Comparison of ENCODE assay signal across 8 cellular contexts in the genomic region with DNA sequence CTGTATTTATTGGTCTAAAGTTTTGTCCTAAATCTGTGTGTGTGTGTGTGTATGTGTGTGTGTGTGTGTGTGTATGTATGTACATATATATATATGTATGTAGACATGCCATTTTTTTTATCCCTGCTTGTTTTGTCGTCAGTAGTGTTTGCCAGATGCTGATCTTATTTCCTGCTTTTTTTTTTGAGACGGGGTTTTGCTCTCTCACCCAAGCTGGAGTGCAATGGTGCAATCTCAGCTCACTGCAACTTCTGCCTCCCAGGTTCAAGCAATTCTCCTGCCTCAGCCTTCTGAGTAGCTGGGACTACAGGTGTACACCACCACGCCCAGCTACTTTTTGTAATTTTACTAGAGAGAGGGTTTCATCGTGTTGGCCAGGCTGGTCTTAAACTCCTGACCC. TPM values are rescaled to one million over a fixed set of nuclear protein-coding genes. Genes with fewer than 3 reads are reported as not detected.
DNase-seq lines count a peak whose midpoint lies in the region; ATAC-seq and TF ChIP-seq lines count a peak whose summit lies in the region.
"Not testable (repeated sequence)": the region's sequence is repeated elsewhere in the genome, so short reads cannot be mapped to it uniquely, and the experiment has no call there.

No MANE protein-coding gene starts in this region.

- H3K36me3 ChIP-seq in transverse colon: not testable (repeated sequence)

- not testable (repeated sequence) for H3K9me3 Mint-ChIP-seq in T-helper 2 cell treated with Interferon-gamma antibody and Interleukin-4, amounts not matched to agents 5 μg/mL and 100 μg/mL, for 36 hours; activated T-helper 17 cell treated with anti-CD3 and anti-CD28 coated beads, Interleukin-2, amount 50 U/mL, for 72 hours; natural killer cell

- not testable (repeated sequence) for TF ChIP-seq POLR2A in transverse colon (IDR thresholded peaks at IDR 0.05)

- WGBS in transverse colon (ENCODE audit: low coverage in 1 of 2), 2 donors: 19 to 34% methylated on average over 4 of the region's 4 CpGs

- ATAC-seq in activated T-helper 17 cell treated with anti-CD3 and anti-CD28 coated beads, Interleukin-2, amount 50 U/mL, for 72 hours (replicated peaks); natural killer cell: not testable (repeated sequence)
- ATAC-seq in left ventricle myocardium superior: peak; percentile 14

- peak overlapping the region; percentile 34 for H3K4me3 ChIP-seq in coronary artery
- H3K4me3 ChIP-seq in transverse colon: peak overlapping the region in 1 of 4 donors; percentile 12

- not testable (repeated sequence) for TF ChIP-seq EP300 in transverse colon (IDR thresholded peaks at IDR 0.05; ENCODE audit: low read depth)

- H3K27me3 Mint-ChIP-seq in T-helper 2 cell treated with Interferon-gamma antibody and Interleukin-4, amounts not matched to agents 5 μg/mL and 100 μg/mL, for 36 hours (ENCODE audit: low read depth); activated T-helper 17 cell treated with anti-CD3 and anti-CD28 coated beads, Interleukin-2, amount 50 U/mL, for 72 hours; natural killer cell (ENCODE audit: low read depth in 2 of 2): not testable (repeated sequence)

- H3K27ac ChIP-seq in coronary artery: not testable (repeated sequence)
- H3K27ac ChIP-seq in transverse colon: peak overlapping the region in 3 of 4 donors; percentile 37 to 48 (median 41)

- H3K9me3 ChIP-seq in transverse colon: not testable (repeated sequence)

- in situ Hi-C loops in transverse colon (cut with MboI; ENCODE audit: low pct_ligation_motif_present in 1 of 4, low pct_unique_long_range_greater_than_20kb in 1 of 4, low sequenced_read_pairs in 3 of 4): loop anchor here in 1 of 4 donors (25.0 kb wide), 1 partner anchor 674 kb away; a partner anchor contains a TSS

- peaks cover 70% of the 10 kb centered on the region for H3K4me1 Mint-ChIP-seq in T-helper 2 cell treated with Interferon-gamma antibody and Interleukin-4, amounts not matched to agents 5 μg/mL and 100 μg/mL, for 36 hours (ENCODE audit: low read depth)
- H3K4me1 Mint-ChIP-seq in activated T-helper 17 cell treated with anti-CD3 and anti-CD28 coated beads, Interleukin-2, amount 50 U/mL, for 72 hours: peaks cover 42% of the 10 kb centered on the region
- peaks cover 73 to 86% of the 10 kb centered on the region in 2 donors for H3K4me1 Mint-ChIP-seq in natural killer cell

- intact Hi-C loops in left ventricle myocardium superior (cut with micrococcal nuclease) (loop anchor here (10.0 kb wide), 1 partner anchor 89 kb away; no protein-coding TSS in a partner anchor), natural killer cell (cut with micrococcal nuclease) (loop anchor here (10.0 kb wide), 1 partner anchor 1201 kb away; no protein-coding TSS in a partner anchor), transverse colon (cut with DNase I; ENCODE audit: low total_unique reads) (loop anchor here (10.0 kb wide), 1 partner anchor 1351 kb away; a partner anchor contains a TSS)

- peak overlapping the region; percentile 56 for H3K27ac Mint-ChIP-seq in T-helper 2 cell treated with Interferon-gamma antibody and Interleukin-4, amounts not matched to agents 5 μg/mL and 100 μg/mL, for 36 hours
- H3K27ac Mint-ChIP-seq in activated T-helper 17 cell treated with anti-CD3 and anti-CD28 coated beads, Interleukin-2, amount 50 U/mL, for 72 hours: peak overlapping the region; percentile 80
- H3K27ac Mint-ChIP-seq in natural killer cell: peak overlapping the region; percentile 91 to 93

- peak overlapping the region; percentile 60 for H3K4me3 Mint-ChIP-seq in T-helper 2 cell treated with Interferon-gamma antibody and Interleukin-4, amounts not matched to agents 5 μg/mL and 100 μg/mL, for 36 hours
- peak overlapping the region; percentile 82 for H3K4me3 Mint-ChIP-seq in activated T-helper 17 cell treated with anti-CD3 and anti-CD28 coated beads, Interleukin-2, amount 50 U/mL, for 72 hours
- H3K4me3 Mint-ChIP-seq in natural killer cell: peak overlapping the region; percentile 36

- TF ChIP-seq CTCF in coronary artery (IDR thresholded peaks at IDR 0.05); natural killer cell (IDR thresholded peaks at IDR 0.05); transverse colon (IDR thresholded peaks at IDR 0.05): not testable (repeated sequence)

- DNase-seq in DMS53 (lab: John Stamatoyannopoulos, UW) (peak; percentile 48), NAMALWA (ENCODE audit: low spot score) (peak; percentile 25)
- not testable (repeated sequence) for DNase-seq in T-helper 2 cell treated with Interferon-gamma antibody and Interleukin-4, amounts not matched to agents 5 μg/mL and 100 μg/mL, for 36 hours (ENCODE audit: low spot score); coronary artery (ENCODE audit: low spot score); left ventricle myocardium superior; natural killer cell; transverse colon

- peaks cover 19% of the 10 kb centered on the region for H3K36me3 Mint-ChIP-seq in T-helper 2 cell treated with Interferon-gamma antibody and Interleukin-4, amounts not matched to agents 5 μg/mL and 100 μg/mL, for 36 hours (ENCODE audit: low read depth)
- H3K36me3 Mint-ChIP-seq in activated T-helper 17 cell treated with anti-CD3 and anti-CD28 coated beads, Interleukin-2, amount 50 U/mL, for 72 hours (ENCODE audit: low read depth); natural killer cell: not testable (repeated sequence)

- H3K27me3 ChIP-seq in transverse colon: not testable (repeated sequence)

- peaks cover 14 to 91% (median 54%) of the 10 kb centered on the region in 4 donors for H3K4me1 ChIP-seq in transverse colon

RNA-seq across cellular contexts. Expression of a gene that starts 6.1 kb away (rescaled TPM):
- total RNA-seq in activated T-helper 17 cell treated with anti-CD3 and anti-CD28 coated beads, Interleukin-2, amount 50 U/mL, for 72 hours: 10 to 100 TPM; 21.3 to 35.3 TPM
- total RNA-seq in left ventricle myocardium superior (46.0 TPM), natural killer cell (10 to 100 TPM; 67.0 to 95.4 (median 76.4) TPM), transverse colon (100 to 1,000 TPM in 1 of 4 donors, 10 to 100 TPM in 3; 37.4 to 107 (median 69.2) TPM)
